In the genomic region with DNA sequence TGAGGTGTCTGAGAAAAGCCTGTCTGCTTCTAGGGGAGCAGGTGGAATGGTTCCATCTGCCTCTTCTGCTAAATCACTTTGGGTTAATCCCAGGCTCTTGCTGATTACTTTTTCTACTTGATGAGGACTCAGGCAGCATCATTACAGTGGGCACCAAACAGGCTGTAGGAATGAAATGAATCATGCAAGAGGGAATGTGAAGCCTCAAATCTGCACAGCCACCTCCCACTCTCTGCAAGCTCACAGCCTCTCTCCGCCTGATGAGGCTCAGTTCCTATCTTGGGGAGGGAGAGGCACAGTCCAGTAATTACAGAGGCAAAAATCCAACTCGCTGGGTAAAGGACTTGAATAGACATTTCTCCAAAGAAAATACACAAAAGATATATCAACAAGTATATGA, we compare ENCODE assay signal across 15 cellular contexts. TPM values are rescaled to one million over a fixed set of nuclear protein-coding genes. Genes with fewer than 3 reads are reported as not detected.
DNase-seq lines count a peak whose midpoint lies in the region; ATAC-seq, FAIRE-seq and TF ChIP-seq lines count a peak whose summit lies in the region.
"Had no signal": no experiment of that assay in that cellular context is flagged by ENCODE, and none has a peak within 500 bp of the region (broad histone marks: within the 10 kb centered on the region; RNA-seq: fewer than 3 reads in every experiment).

No MANE protein-coding gene starts in this region.

- H3K27ac ChIP-seq in astrocyte (ENCODE audit: low read depth, low read length) (peak overlapping the region; percentile 11), right cardiac atrium (ENCODE audit: low read length) (no peak overlapping the region), subcutaneous abdominal adipose tissue (ENCODE audit: low read depth, low read length) (peak overlapping the region; percentile 70), spleen (no peak overlapping the region)
- H3K27ac ChIP-seq: prostate gland, SJSA1 had no signal

- TF ChIP-seq CTCF in astrocyte (IDR thresholded peaks at IDR 0.05; ENCODE audit: insufficient read depth, low read depth, low read length) (no peak), spleen (IDR thresholded peaks at IDR 0.05 in 8 of 11, conservative IDR thresholded peaks at IDR 0.05 in 3 of 11) (no peak)

- no peak overlapping the region for H2AFZ ChIP-seq in astrocyte (ENCODE audit: low read depth, low read length)

- no peak overlapping the region for H3K4me3 ChIP-seq in astrocyte (ENCODE audit: insufficient read depth, low read depth, low read length)
- H3K4me3 ChIP-seq in right cardiac atrium (ENCODE audit: low read length) = no peak overlapping the region
- H3K4me3 ChIP-seq in subcutaneous abdominal adipose tissue (ENCODE audit: low read depth in 1 of 5, low read length in 5 of 5) = no peak overlapping the region
- H3K4me3 ChIP-seq in spleen = no peak overlapping the region
- H3K4me3 ChIP-seq: prostate gland, SJSA1 had no signal

- no peaks in the 10 kb centered on the region for H3K27me3 ChIP-seq in astrocyte (ENCODE audit: insufficient read depth, low read length)
- no peaks in the 10 kb centered on the region for H3K27me3 ChIP-seq in right cardiac atrium (ENCODE audit: control insufficient read depth, insufficient read depth)
- no peaks in the 10 kb centered on the region for H3K27me3 ChIP-seq in subcutaneous abdominal adipose tissue (ENCODE audit: control insufficient read depth in 5 of 5, insufficient read depth in 4 of 5, low read length in 5 of 5)
- H3K27me3 ChIP-seq in spleen (replicated peaks in 1 of 7) = no peaks in the 10 kb centered on the region
- H3K27me3 ChIP-seq: SJSA1 had no signal

- H3K4me3 Mint-ChIP-seq in astrocyte (ENCODE audit: unreplicated experiment) = no peak overlapping the region
- H3K4me3 Mint-ChIP-seq: activated naive CD8-positive, alpha-beta T cell had no signal

- no peak for TF ChIP-seq POLR2A in spleen (IDR thresholded peaks at IDR 0.05)

- DNase-seq in GM03348 (ENCODE audit: low spot score) = peak; percentile 91
- peak; percentile 91 for DNase-seq in astrocyte (ENCODE audit: low read depth)
- no peak for DNase-seq in right cardiac atrium
- DNase-seq in spleen = no peak
- no peak for DNase-seq in stimulated activated naive CD8-positive, alpha-beta T cell treated with anti-CD3 and anti-CD28 coated beads, Interleukin-15, Interleukin-2, amounts not matched to agents 100 U/mL and 50 U/mL, for 24 hours
- no peak for DNase-seq in NCI-H526 (lab: John Stamatoyannopoulos, UW)
- DNase-seq: Caco-2, midbrain, NCI-H1092 treated with DMSO at 0.1 percent for 48 hours, NCI-H69 had no signal

- H3K9me3 ChIP-seq in astrocyte (ENCODE audit: insufficient read depth, low read depth, low read length) (no peaks in the 10 kb centered on the region), right cardiac atrium (ENCODE audit: control insufficient read depth, low read length) (no peaks in the 10 kb centered on the region), subcutaneous abdominal adipose tissue (ENCODE audit: control insufficient read depth in 5 of 5, low read length in 5 of 5) (no peaks in the 10 kb centered on the region), spleen (no peaks in the 10 kb centered on the region)
- H3K9me3 ChIP-seq: Caco-2, prostate gland, SJSA1 had no signal

- H3K9ac ChIP-seq in astrocyte (ENCODE audit: low read length) = no peak overlapping the region
- no peak overlapping the region for H3K9ac ChIP-seq in subcutaneous abdominal adipose tissue (ENCODE audit: low read length in 5 of 5)

- H3K4me1 Mint-ChIP-seq in astrocyte (ENCODE audit: low read depth, unreplicated experiment) = peaks cover 8% of the 10 kb centered on the region

- no peaks in the 10 kb centered on the region for H3K79me2 ChIP-seq in astrocyte (ENCODE audit: insufficient read depth, low read length)

- peak overlapping the region; percentile 46 for H3K4me2 ChIP-seq in astrocyte (ENCODE audit: low read length)

- 49% methylated on average over 2 of the region's 2 CpGs for WGBS in right cardiac atrium
- 70 to 90% (median 86%) methylated on average over 2 of the region's 2 CpGs for WGBS in spleen, 5 donors

- peaks cover 7% of the 10 kb centered on the region for H3K27me3 Mint-ChIP-seq in astrocyte (ENCODE audit: low read depth, unreplicated experiment)

- peak; percentile 80 for FAIRE-seq in astrocyte (lab: Jason Lieb, UNC)

- peak; percentile 64 to 69 for ATAC-seq in right cardiac atrium
- ATAC-seq in GM19467 (IDR thresholded peaks at IDR 0.05; ENCODE audit: unreplicated experiment) = no peak
- ATAC-seq in stimulated activated naive CD8-positive, alpha-beta T cell treated with anti-CD3 and anti-CD28 coated beads, Interleukin-15, Interleukin-2, amounts not matched to agents 100 U/mL and 50 U/mL, for 24 hours = no peak

- H3K4me1 ChIP-seq in astrocyte (ENCODE audit: insufficient read depth, low read length) (peaks cover 11% of the 10 kb centered on the region), right cardiac atrium (ENCODE audit: control insufficient read depth, insufficient read depth, low read length) (peaks cover 5% of the 10 kb centered on the region), subcutaneous abdominal adipose tissue (ENCODE audit: control insufficient read depth in 5 of 5, insufficient read depth in 5 of 5, low read length in 5 of 5) (peaks cover 8 to 73% (median 59%) of the 10 kb centered on the region in 5 donors), spleen (no peaks in the 10 kb centered on the region)
- H3K4me1 ChIP-seq: prostate gland, SJSA1 had no signal

- H3K36me3 ChIP-seq in astrocyte (ENCODE audit: insufficient read depth, low read length) (no peaks in the 10 kb centered on the region), subcutaneous abdominal adipose tissue (ENCODE audit: control insufficient read depth in 5 of 5, insufficient read depth in 5 of 5, low read length in 5 of 5) (peaks cover 0 to 6% (median 0%) of the 10 kb centered on the region in 5 donors), spleen (no peaks in the 10 kb centered on the region)
- H3K36me3 ChIP-seq: prostate gland, SJSA1 had no signal

- H4K20me1 ChIP-seq in astrocyte (ENCODE audit: insufficient read depth, low read length) = peaks cover 20% of the 10 kb centered on the region

- H3K9me3 Mint-ChIP-seq in astrocyte (ENCODE audit: unreplicated experiment) = peaks cover 2% of the 10 kb centered on the region

- intact Hi-C loops in right cardiac atrium (cut with DNase I) = no loop called here
- intact Hi-C loops in spleen (cut with DNase I; ENCODE audit: low total_unique reads) = no loop called here

- H3K36me3 Mint-ChIP-seq in astrocyte (ENCODE audit: low read depth, unreplicated experiment) = peaks cover 4% of the 10 kb centered on the region
- H3K36me3 Mint-ChIP-seq: activated naive CD8-positive, alpha-beta T cell had no signal

- H3K27ac Mint-ChIP-seq in astrocyte (ENCODE audit: unreplicated experiment) = peak overlapping the region; percentile 64
- H3K27ac Mint-ChIP-seq: activated naive CD8-positive, alpha-beta T cell had no signal

RNA-seq across cellular contexts. Expression of a gene that starts 34.0 kb away (rescaled TPM):
- total RNA-seq in astrocyte (7.9 and 11.1 TPM in 2 replicates), right cardiac atrium (10 to 100 TPM; 13.1 to 21.9 (median 15.5) TPM), spleen (10 to 100 TPM in 4 of 7 donors, 1 to 10 TPM in 3; 5.6 to 16.5 (median 11.0) TPM)
- polyA plus RNA-seq in right cardiac atrium (8.4 TPM), spleen (1 to 10 TPM; 1.5 to 3.6 (median 1.8) TPM)

Comparison
In these comparisons a context has a peak if more than half of its experiments do, and no peak if none do; other contexts are left out.
1. DNase-seq: peak in GM03348 (single experiment) and astrocyte (single experiment); none in right cardiac atrium (0 of 3), spleen (single experiment), stimulated activated naive CD8-positive, alpha-beta T cell treated with anti-CD3 and anti-CD28 coated beads, Interleukin-15, Interleukin-2, amounts not matched to agents 100 U/mL and 50 U/mL, for 24 hours (single experiment) and NCI-H526 (0 of 2).
2. H3K27ac ChIP-seq: peak in astrocyte (single experiment) and subcutaneous abdominal adipose tissue (single experiment); none in right cardiac atrium (single experiment) and spleen (0 of 8).
3. ATAC-seq: peak in right cardiac atrium (2 of 2); none in GM19467 (single experiment) and stimulated activated naive CD8-positive, alpha-beta T cell treated with anti-CD3 and anti-CD28 coated beads, Interleukin-15, Interleukin-2, amounts not matched to agents 100 U/mL and 50 U/mL, for 24 hours (single experiment).